Comparison of ENCODE assay signal across 8 cellular contexts in the genomic region with DNA sequence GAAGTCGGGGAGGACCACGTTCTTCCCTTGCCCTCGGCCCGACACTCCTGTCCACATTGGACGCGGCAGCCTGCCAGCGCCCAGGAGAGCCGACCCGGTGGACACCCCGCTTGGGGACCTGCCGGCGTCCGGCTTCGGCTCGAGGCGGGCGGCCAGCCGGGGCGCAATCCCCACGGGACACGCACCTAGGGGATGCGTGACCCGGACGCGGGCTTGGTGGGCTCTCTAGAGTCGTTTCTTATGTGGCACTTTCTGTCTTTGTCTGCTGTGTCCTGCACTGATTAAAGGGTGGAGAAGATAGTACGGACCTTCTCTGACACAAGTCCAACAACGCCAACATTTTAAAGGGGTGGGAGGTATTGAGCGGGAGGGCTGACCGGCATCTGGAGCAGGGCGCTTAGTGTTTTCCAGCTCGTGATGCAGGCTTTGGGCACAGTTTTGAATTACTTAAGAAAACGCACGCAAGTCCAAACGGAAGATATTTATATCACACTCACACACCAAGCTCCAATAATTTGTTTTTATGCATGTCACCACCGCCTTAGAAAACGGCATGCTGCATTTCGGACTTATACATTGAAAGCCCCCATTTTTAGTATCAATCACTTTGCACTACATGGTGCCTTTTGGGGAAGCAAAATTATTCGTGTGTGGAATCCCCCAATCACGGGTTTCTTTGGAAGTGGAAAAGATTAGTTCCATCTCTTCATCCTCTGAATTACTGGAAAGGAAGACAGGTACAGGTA. TPM values are rescaled to one million over a fixed set of nuclear protein-coding genes. Genes with fewer than 3 reads are reported as not detected.
DNase-seq lines count a peak whose midpoint lies in the region; ATAC-seq and TF ChIP-seq lines count a peak whose summit lies in the region.

No MANE protein-coding gene starts in this region.

- H3K27ac Mint-ChIP-seq in T-helper 1 cell treated with Interleukin-12 subunit alpha and Interleukin-12 subunit beta and Interleukin-4 antibody, amounts not matched to agents 30 μg/mL and 1 μg/mL, for 36 hours = peak overlapping the region; percentile 57

- H3K9me3 Mint-ChIP-seq in T-helper 1 cell treated with Interleukin-12 subunit alpha and Interleukin-12 subunit beta and Interleukin-4 antibody, amounts not matched to agents 30 μg/mL and 1 μg/mL, for 36 hours = no peaks in the 10 kb centered on the region

- ATAC-seq in HG02840 (IDR thresholded peaks at IDR 0.05; ENCODE audit: low FRiP score, unreplicated experiment) (peak; percentile 10), esophagus mucosa (peak; percentile 10)

- peaks cover 13% of the 10 kb centered on the region for H3K4me1 ChIP-seq in SJSA1 (replicated peaks)
- H3K4me1 ChIP-seq in neutrophil (ENCODE audit: control insufficient read depth in 1 of 2, insufficient read depth in 1 of 2, low read depth in 1 of 2, low read length in 1 of 2) = peaks cover 37 to 40% of the 10 kb centered on the region in 2 experiments

- H3K4me3 ChIP-seq in SJSA1 (peak overlapping the region; percentile 90), neutrophil (ENCODE audit: low read depth in 1 of 2, low read length in 1 of 2) (peak overlapping the region; percentile 72 to 82)

- H3K9me3 ChIP-seq in SJSA1 (replicated peaks) (peaks cover 6% of the 10 kb centered on the region), neutrophil (no peaks in the 10 kb centered on the region)

- peaks cover 42% of the 10 kb centered on the region for H3K4me1 Mint-ChIP-seq in T-helper 1 cell treated with Interleukin-12 subunit alpha and Interleukin-12 subunit beta and Interleukin-4 antibody, amounts not matched to agents 30 μg/mL and 1 μg/mL, for 36 hours (ENCODE audit: low read depth)

- no peak for TF ChIP-seq CTCF in neutrophil (IDR thresholded peaks at IDR 0.05)

- H3K27ac ChIP-seq in SJSA1 (no peak overlapping the region), neutrophil (peak overlapping the region; percentile 65)

- peak overlapping the region; percentile 67 for H3K4me3 Mint-ChIP-seq in T-helper 1 cell treated with Interleukin-12 subunit alpha and Interleukin-12 subunit beta and Interleukin-4 antibody, amounts not matched to agents 30 μg/mL and 1 μg/mL, for 36 hours

- H3K27me3 ChIP-seq in SJSA1 (replicated peaks) = peaks cover 85% of the 10 kb centered on the region
- H3K27me3 ChIP-seq in neutrophil = peaks cover 100% of the 10 kb centered on the region

- H3K27me3 Mint-ChIP-seq in T-helper 1 cell treated with Interleukin-12 subunit alpha and Interleukin-12 subunit beta and Interleukin-4 antibody, amounts not matched to agents 30 μg/mL and 1 μg/mL, for 36 hours (ENCODE audit: low read depth) = peaks cover 81% of the 10 kb centered on the region

- peaks cover 5% of the 10 kb centered on the region for H3K36me3 Mint-ChIP-seq in T-helper 1 cell treated with Interleukin-12 subunit alpha and Interleukin-12 subunit beta and Interleukin-4 antibody, amounts not matched to agents 30 μg/mL and 1 μg/mL, for 36 hours (ENCODE audit: low read depth)

- H3K36me3 ChIP-seq in SJSA1 (peaks cover 5% of the 10 kb centered on the region; the same call in 1 of the 2 replicates), neutrophil (no peaks in the 10 kb centered on the region)

- no peak for DNase-seq in T-helper 1 cell
- DNase-seq in SJSA1 (ENCODE audit: low read depth in 1 of 2, low spot score in 2 of 2) = peak in 1 of 2 experiments; percentile 61
- no peak for DNase-seq in AML-193 (lab: John Stamatoyannopoulos, UW)
- DNase-seq in NCI-H774 (lab: John Stamatoyannopoulos, UW) = no peak

RNA-seq across cellular contexts. Expression of a gene that starts 3.9 kb away (rescaled TPM):
- total RNA-seq in SJSA1 (2014; rRNA removed; shearing (Covaris generic)) = not detected in 2 replicates
- total RNA-seq in esophagus mucosa = not detected

RNA-seq across cellular contexts. Expression of a gene that starts 20.5 kb away (rescaled TPM):
- 73.9 and 83.3 TPM in 2 replicates for total RNA-seq in SJSA1 (2014; rRNA removed; shearing (Covaris generic))
- total RNA-seq in esophagus mucosa = 13.0 TPM

RNA-seq across cellular contexts. Expression of a gene that starts 25.2 kb away (rescaled TPM):
- total RNA-seq in SJSA1 (2014; rRNA removed; shearing (Covaris generic)) = 37.5 and 119 TPM in 2 replicates
- total RNA-seq in esophagus mucosa = 36.5 TPM
